ENCODE assay signal across 27 cellular contexts in genomic region chr21:31110430-31110829, GRCh38.
A peak's percentile ranks its signal among the peaks of the same experiment; 100 is the strongest.
DNase-seq lines count a peak whose midpoint lies in the region; ATAC-seq lines count a peak whose summit lies in the region.
"Had no signal": no experiment of that assay in that cellular context is flagged by ENCODE, and none has a peak within 500 bp of the region (broad histone marks: within the 10 kb centered on the region; RNA-seq: fewer than 3 reads in every experiment).

No MANE protein-coding gene starts in this region.

- no peak for ATAC-seq in GM21737 (IDR thresholded peaks at IDR 0.05; ENCODE audit: unreplicated experiment)
- ATAC-seq: activated T-cell treated with anti-CD3 and anti-CD28 coated beads, Interleukin-2, amount 50 U/mL, for 4 hours; effector memory CD8-positive, alpha-beta T cell; gastroesophageal sphincter; HepG2; left colon; natural killer cell; T-helper 17 cell had no signal

- DNase-seq in NCI-H2107 treated with DMSO at 0.1 percent for 48 hours (lab: John Stamatoyannopoulos, UW; ENCODE audit: unreplicated experiment) = peak; percentile 16
- no peak for DNase-seq in NCI-H2107 (lab: John Stamatoyannopoulos, UW)
- DNase-seq in medulla oblongata (ENCODE audit: extremely low spot score) = peak; percentile 76
- no peak for DNase-seq in NCI-H128 (lab: John Stamatoyannopoulos, UW; ENCODE audit: unreplicated experiment)
- DNase-seq in SK-N-DZ (ENCODE audit: low spot score) = no peak
- no peak for DNase-seq in NCI-H2171 treated with DMSO at 0.1 percent for 48 hours (lab: John Stamatoyannopoulos, UW)
- DNase-seq: activated CD4-positive, alpha-beta memory T cell treated with anti-CD3 and anti-CD28 coated beads, Interleukin-2, amount 10 ng/mL, durations not matched to agents 7 days and 5 days; activated naive CD4-positive, alpha-beta T cell treated with Interleukin-2 at 50 U/mL for 16 hours; activated T-cell treated with anti-CD3 and anti-CD28 coated beads, Interleukin-2, amount 50 U/mL, for 4 hours; amniotic stem cell; Caco-2; effector memory CD8-positive, alpha-beta T cell; esophagus squamous epithelium; left colon; natural killer cell; NCI-H1105; NCI-H526 treated with DMSO at 0.1 percent for 48 hours; stimulated activated naive B cell treated with anti-CD40 and anti-IgM and Interleukin-4, amounts not matched to agents 10 μg/mL and 1 μg/mL and 100 μg/mL, for 72 hours; T-helper 17 cell; tibial artery had no signal

- peak overlapping the region; percentile 70 for H3K27ac ChIP-seq in angular gyrus (ENCODE audit: low read depth, low read length)
- H3K27ac ChIP-seq: 22Rv1, esophagus squamous epithelium, gastroesophageal sphincter, parathyroid adenoma, SJSA1, tibial artery had no signal

Comparison
In these comparisons a context has a peak if more than half of its experiments do, and no peak if none do; other contexts are left out.
1. DNase-seq: peak in NCI-H2107 treated with DMSO at 0.1 percent for 48 hours (single experiment) and medulla oblongata (single experiment); none in NCI-H2107 (single experiment), NCI-H128 (single experiment), SK-N-DZ (single experiment) and NCI-H2171 treated with DMSO at 0.1 percent for 48 hours (single experiment).